8 cellular contexts compared by ENCODE assay signal in the genomic region with DNA sequence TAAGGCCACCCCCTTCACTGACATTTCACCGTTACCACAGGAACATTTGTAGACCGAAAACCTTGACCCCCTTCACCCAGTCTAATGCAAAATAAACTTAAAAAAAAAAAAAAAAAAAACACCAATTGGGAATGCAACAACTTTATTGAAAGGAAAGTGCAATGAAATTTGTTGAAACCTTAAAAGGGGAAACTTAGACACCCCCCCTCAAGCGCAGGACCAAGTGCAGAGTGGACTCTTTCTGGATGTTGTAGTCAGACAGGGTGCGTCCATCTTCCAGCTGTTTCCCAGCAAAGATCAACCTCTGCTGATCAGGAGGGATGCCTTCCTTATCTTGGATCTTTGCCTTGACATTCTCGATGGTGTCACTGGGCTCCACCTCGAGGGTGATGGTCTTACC. TPM values are rescaled to one million over a fixed set of nuclear protein-coding genes. Genes with fewer than 3 reads are reported as not detected.
DNase-seq lines count a peak whose midpoint lies in the region; ATAC-seq and TF ChIP-seq lines count a peak whose summit lies in the region.
"Not testable (repeated sequence)": the region's sequence is repeated elsewhere in the genome, so short reads cannot be mapped to it uniquely, and the experiment has no call there.

No MANE protein-coding gene starts in this region.

- peaks cover 72% of the 10 kb centered on the region for H3K36me3 Mint-ChIP-seq in Caco-2 (ENCODE audit: insufficient read depth, unreplicated experiment)
- peaks cover 72% of the 10 kb centered on the region for H3K36me3 Mint-ChIP-seq in activated T-helper 17 cell treated with anti-CD3 and anti-CD28 coated beads, Interleukin-2, amount 50 U/mL, for 72 hours (ENCODE audit: low read depth)
- H3K36me3 Mint-ChIP-seq in central memory CD8-positive, alpha-beta T cell (ENCODE audit: insufficient read depth), result peaks cover 55% of the 10 kb centered on the region

- not testable (repeated sequence) for H3K27ac ChIP-seq in PC-3 (ENCODE audit: low read length)
- H3K27ac ChIP-seq in vagina, result peak overlapping the region; percentile 72

- peaks cover 45% of the 10 kb centered on the region for H4K20me1 ChIP-seq in PC-3 (ENCODE audit: low read length)

- H3K27me3 ChIP-seq in Caco-2 (replicated peaks; ENCODE audit: control insufficient read depth, insufficient read depth, low read length); PC-3 (ENCODE audit: low read length); mucosa of stomach (ENCODE audit: control insufficient read depth, insufficient read depth, low read length); vagina: not testable (repeated sequence)

- H3K9me2 ChIP-seq in PC-3 (replicated peaks; ENCODE audit: low read length), result not testable (repeated sequence)

- H3K27ac Mint-ChIP-seq in Caco-2 (ENCODE audit: unreplicated experiment), result peak overlapping the region; percentile 61
- peak overlapping the region; percentile 81 for H3K27ac Mint-ChIP-seq in activated T-helper 17 cell treated with anti-CD3 and anti-CD28 coated beads, Interleukin-2, amount 50 U/mL, for 72 hours
- peak overlapping the region; percentile 75 for H3K27ac Mint-ChIP-seq in central memory CD8-positive, alpha-beta T cell (ENCODE audit: low read depth)

- not testable (repeated sequence) for H2AFZ ChIP-seq in PC-3 (ENCODE audit: low read length)

- not testable (repeated sequence) for ATAC-seq in PC-3; activated T-helper 17 cell treated with anti-CD3 and anti-CD28 coated beads, Interleukin-2, amount 50 U/mL, for 72 hours (replicated peaks); central memory CD8-positive, alpha-beta T cell (replicated peaks; ENCODE audit: extremely low read depth, poor library complexity, severe bottlenecking)

- H3K9ac ChIP-seq in PC-3 (ENCODE audit: low read length), result not testable (repeated sequence)
- H3K9ac ChIP-seq in mucosa of stomach (ENCODE audit: low read length), result peak overlapping the region; percentile 7

- peak overlapping the region; percentile 68 for H3K4me2 ChIP-seq in PC-3 (ENCODE audit: low read length)

- DNase-seq in Caco-2; PC-3; central memory CD8-positive, alpha-beta T cell (ENCODE audit: low spot score in 2 of 2); foreskin fibroblast; skeletal muscle cell (ENCODE audit: low read depth); vagina (ENCODE audit: extremely low spot score in 2 of 2): not testable (repeated sequence)

- peaks cover 43% of the 10 kb centered on the region for H3F3A ChIP-seq in PC-3 (ENCODE audit: low read length, unreplicated experiment)

- CTCF ChIA-PET in Caco-2 (lab: Charles Lee), result interaction anchor here (1.4 kb wide), 1 partner anchor 28 kb away, joined by 4 read pairs; no protein-coding TSS in a partner anchor
- CTCF ChIA-PET in PC-3 (lab: Charles Lee), result not testable (repeated sequence)

- H3K4me1 Mint-ChIP-seq in Caco-2 (ENCODE audit: low read depth, unreplicated experiment), result peaks cover 47% of the 10 kb centered on the region
- H3K4me1 Mint-ChIP-seq in activated T-helper 17 cell treated with anti-CD3 and anti-CD28 coated beads, Interleukin-2, amount 50 U/mL, for 72 hours, result peaks cover 44% of the 10 kb centered on the region
- H3K4me1 Mint-ChIP-seq in central memory CD8-positive, alpha-beta T cell, result peaks cover 62% of the 10 kb centered on the region

- H3K9me3 Mint-ChIP-seq in Caco-2 (ENCODE audit: unreplicated experiment); activated T-helper 17 cell treated with anti-CD3 and anti-CD28 coated beads, Interleukin-2, amount 50 U/mL, for 72 hours; central memory CD8-positive, alpha-beta T cell: not testable (repeated sequence)

- H3K4me1 ChIP-seq in Caco-2 (peaks cover 29% of the 10 kb centered on the region), PC-3 (ENCODE audit: insufficient read depth, low read length) (peaks cover 29% of the 10 kb centered on the region), mucosa of stomach (ENCODE audit: control insufficient read depth, insufficient read depth, low read length) (peaks cover 34% of the 10 kb centered on the region), vagina (peaks cover 49% of the 10 kb centered on the region)

- not testable (repeated sequence) for H3K27me3 Mint-ChIP-seq in Caco-2 (ENCODE audit: insufficient read depth, unreplicated experiment); activated T-helper 17 cell treated with anti-CD3 and anti-CD28 coated beads, Interleukin-2, amount 50 U/mL, for 72 hours; central memory CD8-positive, alpha-beta T cell

- H3K36me3 ChIP-seq in Caco-2 (ENCODE audit: control insufficient read depth, insufficient read depth, low read length), result not testable (repeated sequence)
- H3K36me3 ChIP-seq in PC-3 (ENCODE audit: low read depth, low read length) (peaks cover 29% of the 10 kb centered on the region), mucosa of stomach (ENCODE audit: control insufficient read depth, insufficient read depth, low read length) (peaks cover 11% of the 10 kb centered on the region), vagina (peaks cover 0 to 26% of the 10 kb centered on the region in 2 donors)

- not testable (repeated sequence) for TF ChIP-seq CTCF in Caco-2 (IDR thresholded peaks at IDR 0.05; ENCODE audit: insufficient read depth in 1 of 2, low read depth in 1 of 2, low read length in 1 of 2, severe bottlenecking in 1 of 2, unreplicated experiment in 1 of 2); PC-3 (conservative IDR thresholded peaks at IDR 0.05; ENCODE audit: low read depth, low read length); foreskin fibroblast (IDR thresholded peaks at IDR 0.05; ENCODE audit: low read depth, low read length); vagina (IDR thresholded peaks at IDR 0.05)

- not testable (repeated sequence) for BruUV-seq in Caco-2 (replicated peaks; lab: Mats Ljungman, UMichigan); PC-3 (replicated peaks; lab: Mats Ljungman, UMichigan)

- POLR2A ChIA-PET in Caco-2 (lab: Charles Lee); PC-3 (lab: Charles Lee; ENCODE audit: unreplicated experiment): not testable (repeated sequence)

- H3K4me3 ChIP-seq in Caco-2 (ENCODE audit: low read depth, low read length); mucosa of stomach (ENCODE audit: low read length): not testable (repeated sequence)
- H3K4me3 ChIP-seq in PC-3 (ENCODE audit: low read length), result peak overlapping the region; percentile 59
- H3K4me3 ChIP-seq in foreskin fibroblast (ENCODE audit: low read depth in 1 of 2, low read length in 2 of 2), result peak overlapping the region; percentile 49 to 56
- H3K4me3 ChIP-seq in skeletal muscle cell (ENCODE audit: low read depth, low read length), result peak overlapping the region; percentile 40
- H3K4me3 ChIP-seq in vagina, result peak overlapping the region; percentile 23 to 26

- peak overlapping the region; percentile 47 for H3K4me3 Mint-ChIP-seq in Caco-2 (ENCODE audit: unreplicated experiment)
- H3K4me3 Mint-ChIP-seq in activated T-helper 17 cell treated with anti-CD3 and anti-CD28 coated beads, Interleukin-2, amount 50 U/mL, for 72 hours, result peak overlapping the region; percentile 72
- peak overlapping the region; percentile 48 for H3K4me3 Mint-ChIP-seq in central memory CD8-positive, alpha-beta T cell

- peaks cover 57% of the 10 kb centered on the region for H3K79me2 ChIP-seq in PC-3 (ENCODE audit: low read length)

- H3K9me3 ChIP-seq in Caco-2; PC-3 (ENCODE audit: low read length); mucosa of stomach (ENCODE audit: control insufficient read depth, low read length); vagina: not testable (repeated sequence)

- intact Hi-C loops in Caco-2 (cut with micrococcal nuclease; ENCODE audit: unreplicated experiment); PC-3 (cut with micrococcal nuclease); vagina (cut with DNase I): not testable (repeated sequence)

- not testable (repeated sequence) for TF ChIP-seq POLR2A in vagina (IDR thresholded peaks at IDR 0.05)

RNA-seq across cellular contexts. Expression of a gene that starts 2.9 kb away (rescaled TPM):
- 782 and 880 TPM in 2 replicates for total RNA-seq in Caco-2 (2022)
- total RNA-seq in PC-3 (2014; rRNA removed), result 1,587 TPM in 2 replicates
- 1,000 to 10,000 TPM in 1 of 2 donors, 100 to 1,000 TPM in 1; 955 to 1,030 TPM for total RNA-seq in activated T-helper 17 cell treated with anti-CD3 and anti-CD28 coated beads, Interleukin-2, amount 50 U/mL, for 72 hours
- 2,671 TPM for total RNA-seq in vagina

RNA-seq across cellular contexts. Expression of a gene that starts 47.9 kb away (rescaled TPM):
- total RNA-seq in Caco-2 (2022), result 104 and 106 TPM in 2 replicates
- total RNA-seq in PC-3 (2014; rRNA removed), result 79.1 and 80.5 TPM in 2 replicates
- 10 to 100 TPM; 17.9 to 20.9 TPM for total RNA-seq in activated T-helper 17 cell treated with anti-CD3 and anti-CD28 coated beads, Interleukin-2, amount 50 U/mL, for 72 hours
- total RNA-seq in vagina, result 20.6 TPM
